In genomic region chr3:141519587-141519986, GRCh38 we compare ENCODE assay signal across 14 cellular contexts.
"Had no signal": no experiment of that assay in that cellular context is flagged by ENCODE, and none has a peak within 500 bp of the region (broad histone marks: within the 10 kb centered on the region; RNA-seq: fewer than 3 reads in every experiment).

No MANE protein-coding gene starts in this region.

- DNase-seq: activated CD4-positive, alpha-beta T cell treated with anti-CD3 and anti-CD28 coated beads, Interleukin-2, amount 10 ng/mL, durations not matched to agents 7 days and 5 days; esophagus squamous epithelium; foreskin keratinocyte; head of caudate nucleus; left lung; mucosa of descending colon; nephron progenitor cell; SHP77; sigmoid colon; stimulated activated CD4-positive, alpha-beta T cell treated with anti-CD3 and anti-CD28 coated beads, Interleukin-2, amount 100 ng/mL, for 24 hours; stimulated activated naive CD4-positive, alpha-beta T cell treated with Interleukin-2 at 50 U/mL for 16 hours; T1000; testis; upper lobe of right lung had no signal

- H3K4me3 Mint-ChIP-seq: activated CD4-positive, alpha-beta T cell treated with anti-CD3 and anti-CD28 coated beads, Interleukin-2, amount 10 ng/mL, durations not matched to agents 7 days and 5 days; nephron progenitor cell had no signal

- H3K27ac Mint-ChIP-seq: activated CD4-positive, alpha-beta T cell treated with anti-CD3 and anti-CD28 coated beads, Interleukin-2, amount 10 ng/mL, durations not matched to agents 7 days and 5 days; nephron progenitor cell had no signal

- ATAC-seq: foreskin keratinocyte, left lung, upper lobe of right lung had no signal

- H3K4me1 Mint-ChIP-seq: nephron progenitor cell had no signal

- H3K9me3 Mint-ChIP-seq: nephron progenitor cell had no signal

- H3K27me3 Mint-ChIP-seq: activated CD4-positive, alpha-beta T cell treated with anti-CD3 and anti-CD28 coated beads, Interleukin-2, amount 10 ng/mL, durations not matched to agents 7 days and 5 days had no signal
